11 cellular contexts compared by ENCODE assay signal in the genomic region with DNA sequence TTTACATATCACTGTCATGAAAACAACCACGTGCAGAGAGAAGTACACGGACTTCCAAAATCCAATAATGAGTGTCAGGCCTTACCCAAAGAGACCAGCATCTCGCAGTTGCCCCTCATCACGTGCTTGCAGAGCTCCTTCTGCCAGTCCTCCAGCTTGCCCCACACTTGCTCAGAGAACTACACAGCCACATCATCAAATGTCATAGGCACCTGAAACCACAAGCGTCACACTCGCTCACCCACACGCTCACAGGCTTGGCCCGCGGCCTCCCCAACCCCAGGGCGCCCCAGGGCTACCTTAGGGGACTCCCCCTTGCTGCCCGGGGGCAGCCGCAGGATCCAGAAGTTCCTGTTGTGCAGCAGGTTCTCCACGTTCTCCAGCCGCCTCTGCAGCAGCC.
DNase-seq lines count a peak whose midpoint lies in the region; ATAC-seq and TF ChIP-seq lines count a peak whose summit lies in the region.
"Had no signal": no experiment of that assay in that cellular context is flagged by ENCODE, and none has a peak within 500 bp of the region (broad histone marks: within the 10 kb centered on the region; RNA-seq: fewer than 3 reads in every experiment).

No MANE protein-coding gene starts in this region.

- no peaks in the 10 kb centered on the region for H3K9me3 ChIP-seq in upper lobe of left lung
- no peaks in the 10 kb centered on the region for H3K9me3 ChIP-seq in tibial nerve
- H3K9me3 ChIP-seq: BE2C had no signal

- TF ChIP-seq EP300 in upper lobe of left lung (IDR thresholded peaks at IDR 0.05) (no peak), tibial nerve (IDR thresholded peaks at IDR 0.05) (no peak)

- no peaks in the 10 kb centered on the region for H3K9me3 Mint-ChIP-seq in activated naive CD8-positive, alpha-beta T cell (ENCODE audit: low read depth)
- H3K9me3 Mint-ChIP-seq: WTC11 had no signal

- ATAC-seq in HG03432 (IDR thresholded peaks at IDR 0.05; ENCODE audit: unreplicated experiment) (peak; percentile 22), upper lobe of left lung (ENCODE audit: low FRiP score in 2 of 2) (no peak), HG02623 (IDR thresholded peaks at IDR 0.05; ENCODE audit: unreplicated experiment) (no peak)
- ATAC-seq: WTC11 had no signal

- peaks cover 51% of the 10 kb centered on the region for H3K4me1 Mint-ChIP-seq in activated naive CD8-positive, alpha-beta T cell (ENCODE audit: low read depth)

- H3K4me1 ChIP-seq in upper lobe of left lung: peaks cover 18 to 37% (median 18%) of the 10 kb centered on the region in 4 donors
- H3K4me1 ChIP-seq in tibial nerve: peaks cover 0 to 34% (median 16%) of the 10 kb centered on the region in 4 donors
- H3K4me1 ChIP-seq: BE2C had no signal

- no peak overlapping the region for H3K27ac ChIP-seq in upper lobe of left lung
- H3K27ac ChIP-seq in tibial nerve: no peak overlapping the region

- H3K27me3 Mint-ChIP-seq in activated naive CD8-positive, alpha-beta T cell: no peaks in the 10 kb centered on the region

- TF ChIP-seq CTCF in upper lobe of left lung (IDR thresholded peaks at IDR 0.05): no peak
- no peak for TF ChIP-seq CTCF in tibial nerve (IDR thresholded peaks at IDR 0.05)

- H3K4me3 ChIP-seq in upper lobe of left lung (no peak overlapping the region), tibial nerve (no peak overlapping the region)

- H3K4me3 Mint-ChIP-seq in activated naive CD8-positive, alpha-beta T cell: peak overlapping the region; percentile 74
- H3K4me3 Mint-ChIP-seq: WTC11 had no signal

- H3K27ac Mint-ChIP-seq in activated naive CD8-positive, alpha-beta T cell: peak overlapping the region; percentile 84
- H3K27ac Mint-ChIP-seq: WTC11 had no signal

- peaks cover 26 to 54% (median 51%) of the 10 kb centered on the region in 4 donors for H3K36me3 ChIP-seq in upper lobe of left lung
- H3K36me3 ChIP-seq in tibial nerve: peaks cover 0 to 59% (median 36%) of the 10 kb centered on the region in 3 donors

- TF ChIP-seq POLR2A in upper lobe of left lung (IDR thresholded peaks at IDR 0.05) (no peak), tibial nerve (IDR thresholded peaks at IDR 0.05) (no peak)

- peaks cover 8% of the 10 kb centered on the region for H3K36me3 Mint-ChIP-seq in activated naive CD8-positive, alpha-beta T cell

- WGBS in upper lobe of left lung, 2 donors: 80 to 88% methylated on average over 9 to 10 of the region's 14 CpGs
- WGBS in tibial nerve, 2 donors: 84 to 94% methylated on average over 14 of the region's 14 CpGs

- DNase-seq in stimulated activated naive CD4-positive, alpha-beta T cell treated with Interleukin-2 at 50 U/mL for 16 hours (lab: John Stamatoyannopoulos, UW): peak; percentile 51
- DNase-seq in stimulated activated naive CD4-positive, alpha-beta T cell (lab: John Stamatoyannopoulos, UW): no peak
- DNase-seq in upper lobe of left lung (peak; percentile 29 to 74), SIG-M5 treated with dmso at 0.1 percent for 504 hours (lab: John Stamatoyannopoulos, UW; ENCODE audit: unreplicated experiment) (no peak), tibial nerve (ENCODE audit: low spot score in 2 of 2) (no peak)
- DNase-seq: BE2C, H7 had no signal

- no peaks in the 10 kb centered on the region for H3K27me3 ChIP-seq in upper lobe of left lung
- no peaks in the 10 kb centered on the region for H3K27me3 ChIP-seq in tibial nerve
- H3K27me3 ChIP-seq: BE2C had no signal

Comparison
In these comparisons a context has a peak if more than half of its experiments do, and no peak if none do; other contexts are left out.
1. DNase-seq: peak in stimulated activated naive CD4-positive, alpha-beta T cell treated with Interleukin-2 at 50 U/mL for 16 hours (single experiment) and upper lobe of left lung (2 of 2); none in stimulated activated naive CD4-positive, alpha-beta T cell (0 of 6), SIG-M5 treated with dmso at 0.1 percent for 504 hours (single experiment) and tibial nerve (0 of 2).